ENCODE assay signal across 16 cellular contexts in the genomic region with DNA sequence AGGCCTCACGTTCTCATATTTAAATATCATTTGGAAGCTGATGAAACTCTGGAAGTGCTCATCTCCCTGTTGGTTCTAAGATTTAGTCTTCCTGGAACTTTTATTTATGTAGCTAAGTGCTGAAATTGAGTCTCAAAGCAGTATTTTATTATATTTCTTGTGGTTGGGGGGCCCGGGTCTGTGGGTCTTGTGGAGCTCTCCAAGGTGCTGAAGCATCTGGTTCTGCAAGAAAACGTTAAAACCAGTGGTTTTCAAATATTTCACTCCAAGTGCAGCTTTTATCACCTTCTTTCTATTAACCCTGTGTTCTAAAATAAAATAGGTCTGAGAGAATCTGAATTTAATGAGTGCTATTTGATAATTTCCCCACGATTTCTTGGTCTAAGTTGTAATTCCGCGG.
"Had no signal": no experiment of that assay in that cellular context is flagged by ENCODE, and none has a peak within 500 bp of the region (broad histone marks: within the 10 kb centered on the region; RNA-seq: fewer than 3 reads in every experiment).

No MANE protein-coding gene starts in this region.

- H3K79me2 ChIP-seq: hepatocyte had no signal

- H3K36me3 Mint-ChIP-seq: activated CD8-positive, alpha-beta memory T cell treated with anti-CD3 and anti-CD28 coated beads, Interleukin-2, amount 10 ng/mL, durations not matched to agents 7 days and 5 days; activated naive CD8-positive, alpha-beta T cell treated with anti-CD3 and anti-CD28 coated beads, Interleukin-2, amount 10 ng/mL, durations not matched to agents 7 days and 5 days; stimulated activated memory B cell treated with anti-CD40 and anti-IgM and Interleukin-4, amounts not matched to agents 10 μg/mL and 1 μg/mL and 100 μg/mL, for 72 hours had no signal

- H3K9me3 Mint-ChIP-seq: activated naive CD8-positive, alpha-beta T cell treated with anti-CD3 and anti-CD28 coated beads, Interleukin-2, amount 10 ng/mL, durations not matched to agents 7 days and 5 days; activated T-cell treated with anti-CD3 and anti-CD28 coated beads, Interleukin-2, amount 50 U/mL, for 4 hours; endodermal cell; T-helper 2 cell treated with Interferon-gamma antibody and Interleukin-4, amounts not matched to agents 5 μg/mL and 100 μg/mL, for 36 hours had no signal

- H3K4me1 ChIP-seq: breast epithelium, lower lobe of right lung, tibial artery had no signal

- H3K9me3 ChIP-seq: breast epithelium, lower lobe of right lung, tibial artery had no signal

- H2AFZ ChIP-seq: hepatocyte had no signal

- H3K36me3 ChIP-seq: breast epithelium, lower lobe of right lung, tibial artery had no signal

- H3K27me3 Mint-ChIP-seq: activated CD8-positive, alpha-beta memory T cell treated with anti-CD3 and anti-CD28 coated beads, Interleukin-2, amount 10 ng/mL, durations not matched to agents 7 days and 5 days; activated naive CD8-positive, alpha-beta T cell treated with anti-CD3 and anti-CD28 coated beads, Interleukin-2, amount 10 ng/mL, durations not matched to agents 7 days and 5 days had no signal

- ATAC-seq: activated CD8-positive, alpha-beta memory T cell treated with anti-CD3 and anti-CD28 coated beads, Interleukin-2, amount 10 ng/mL, durations not matched to agents 7 days and 5 days; activated T-cell treated with anti-CD3 and anti-CD28 coated beads, Interleukin-2, amount 50 U/mL, for 4 hours; lower lobe of right lung; right cardiac atrium; stimulated activated memory B cell treated with anti-CD40 and anti-IgM and Interleukin-4, amounts not matched to agents 10 μg/mL and 1 μg/mL and 100 μg/mL, for 72 hours had no signal

- H3K4me2 ChIP-seq: hepatocyte had no signal

- H3K27me3 ChIP-seq: hepatocyte had no signal

- H3K4me1 Mint-ChIP-seq: activated CD8-positive, alpha-beta memory T cell treated with anti-CD3 and anti-CD28 coated beads, Interleukin-2, amount 10 ng/mL, durations not matched to agents 7 days and 5 days; activated naive CD8-positive, alpha-beta T cell treated with anti-CD3 and anti-CD28 coated beads, Interleukin-2, amount 10 ng/mL, durations not matched to agents 7 days and 5 days; endodermal cell; stimulated activated memory B cell treated with anti-CD40 and anti-IgM and Interleukin-4, amounts not matched to agents 10 μg/mL and 1 μg/mL and 100 μg/mL, for 72 hours had no signal

- DNase-seq: activated CD4-positive, alpha-beta T cell treated with anti-CD3 and anti-CD28 coated beads, Interleukin-2, amount 50 U/mL, for 48 hours; activated CD4-positive, CD25-positive, alpha-beta regulatory T cell treated with anti-CD3 and anti-CD28 coated beads, Interleukin-2, amount 50 U/mL, for 72 hours; activated CD8-positive, alpha-beta memory T cell treated with anti-CD3 and anti-CD28 coated beads, Interleukin-2, amount 10 ng/mL, durations not matched to agents 7 days and 5 days; activated gamma-delta T cell treated with Interleukin-2 at 50 U/mL for 16 hours; activated naive CD8-positive, alpha-beta T cell treated with anti-CD3 and anti-CD28 coated beads, Interleukin-2, amount 10 ng/mL, durations not matched to agents 7 days and 5 days; activated T-cell treated with anti-CD3 and anti-CD28 coated beads, Interleukin-2, amount 50 U/mL, for 4 hours; endodermal cell; lower lobe of right lung; midbrain; right cardiac atrium had no signal

- H3K27ac ChIP-seq: breast epithelium, hepatocyte, lower lobe of right lung, tibial artery had no signal

- H3K27ac Mint-ChIP-seq: activated CD8-positive, alpha-beta memory T cell treated with anti-CD3 and anti-CD28 coated beads, Interleukin-2, amount 10 ng/mL, durations not matched to agents 7 days and 5 days; activated naive CD8-positive, alpha-beta T cell treated with anti-CD3 and anti-CD28 coated beads, Interleukin-2, amount 10 ng/mL, durations not matched to agents 7 days and 5 days; endodermal cell; progenitor cell of endocrine pancreas; stimulated activated memory B cell treated with anti-CD40 and anti-IgM and Interleukin-4, amounts not matched to agents 10 μg/mL and 1 μg/mL and 100 μg/mL, for 72 hours; T-helper 2 cell treated with Interferon-gamma antibody and Interleukin-4, amounts not matched to agents 5 μg/mL and 100 μg/mL, for 36 hours had no signal

- H3K4me3 ChIP-seq: breast epithelium, hepatocyte, lower lobe of right lung, tibial artery had no signal

- H3K4me3 Mint-ChIP-seq: activated CD8-positive, alpha-beta memory T cell treated with anti-CD3 and anti-CD28 coated beads, Interleukin-2, amount 10 ng/mL, durations not matched to agents 7 days and 5 days; activated naive CD8-positive, alpha-beta T cell treated with anti-CD3 and anti-CD28 coated beads, Interleukin-2, amount 10 ng/mL, durations not matched to agents 7 days and 5 days; activated T-cell treated with anti-CD3 and anti-CD28 coated beads, Interleukin-2, amount 50 U/mL, for 4 hours; endodermal cell; stimulated activated memory B cell treated with anti-CD40 and anti-IgM and Interleukin-4, amounts not matched to agents 10 μg/mL and 1 μg/mL and 100 μg/mL, for 72 hours; T-helper 2 cell treated with Interferon-gamma antibody and Interleukin-4, amounts not matched to agents 5 μg/mL and 100 μg/mL, for 36 hours had no signal
